12 cellular contexts compared by ENCODE assay signal in genomic region chr17:82234211-82235055, GRCh38. TPM values are rescaled to one million over a fixed set of nuclear protein-coding genes. Genes with fewer than 3 reads are reported as not detected.
DNase-seq lines count a peak whose midpoint lies in the region; ATAC-seq and TF ChIP-seq lines count a peak whose summit lies in the region.
"Had no signal": no experiment of that assay in that cellular context is flagged by ENCODE, and none has a peak within 500 bp of the region (broad histone marks: within the 10 kb centered on the region; RNA-seq: fewer than 3 reads in every experiment).

No MANE protein-coding gene starts in this region.

- H3K27me3 Mint-ChIP-seq in activated naive CD8-positive, alpha-beta T cell treated with anti-CD3 and anti-CD28 coated beads, Interleukin-2, amount 10 ng/mL, durations not matched to agents 7 days and 5 days: no peaks in the 10 kb centered on the region
- H3K27me3 Mint-ChIP-seq in activated naive CD8-positive, alpha-beta T cell treated with anti-CD3 and anti-CD28 coated beads, Interleukin-2, amount 50 U/mL, for 24 hours: peaks cover 2% of the 10 kb centered on the region

- no peak for ATAC-seq in activated naive CD8-positive, alpha-beta T cell treated with anti-CD3 and anti-CD28 coated beads, Interleukin-2, amount 10 ng/mL, durations not matched to agents 7 days and 5 days (ENCODE audit: low read depth)
- no peak for ATAC-seq in activated naive CD8-positive, alpha-beta T cell treated with anti-CD3 and anti-CD28 coated beads, Interleukin-2, amount 50 U/mL, for 24 hours
- no peak for ATAC-seq in HG03521 (IDR thresholded peaks at IDR 0.05; ENCODE audit: unreplicated experiment)
- ATAC-seq: left cardiac atrium had no signal

- H3K9me2 ChIP-seq in PC-9 (ENCODE audit: insufficient read depth): no peaks in the 10 kb centered on the region

- H3K9me3 Mint-ChIP-seq in activated naive CD8-positive, alpha-beta T cell treated with anti-CD3 and anti-CD28 coated beads, Interleukin-2, amount 10 ng/mL, durations not matched to agents 7 days and 5 days: no peaks in the 10 kb centered on the region
- H3K9me3 Mint-ChIP-seq in activated naive CD8-positive, alpha-beta T cell treated with anti-CD3 and anti-CD28 coated beads, Interleukin-2, amount 50 U/mL, for 24 hours: no peaks in the 10 kb centered on the region
- H3K9me3 Mint-ChIP-seq: brain had no signal

- peaks cover 60% of the 10 kb centered on the region for H3K79me2 ChIP-seq in PC-9 (ENCODE audit: low read depth)

- H3K27ac Mint-ChIP-seq in activated naive CD8-positive, alpha-beta T cell treated with anti-CD3 and anti-CD28 coated beads, Interleukin-2, amount 10 ng/mL, durations not matched to agents 7 days and 5 days: peak overlapping the region; percentile 48
- H3K27ac Mint-ChIP-seq in activated naive CD8-positive, alpha-beta T cell treated with anti-CD3 and anti-CD28 coated beads, Interleukin-2, amount 50 U/mL, for 24 hours: no peak overlapping the region

- H3K36me3 ChIP-seq in PC-9 (ENCODE audit: low read depth) (no peaks in the 10 kb centered on the region), suprapubic skin (peaks cover 1% of the 10 kb centered on the region)

- peaks cover 41% of the 10 kb centered on the region for H3K4me1 ChIP-seq in PC-9 (replicated peaks; ENCODE audit: insufficient read depth)
- H3K4me1 ChIP-seq in suprapubic skin: peaks cover 82% of the 10 kb centered on the region

- no TSS peak for BruUV-seq in PC-9 (replicated peaks; lab: Mats Ljungman, UMichigan)

- intact Hi-C loops in PC-9 (cut with micrococcal nuclease; ENCODE audit: unreplicated experiment): loop anchor here (5.0 to 10.0 kb wide), 2 partner anchors 127 to 260 kb away; no protein-coding TSS in a partner anchor

- TF ChIP-seq POLR2A in suprapubic skin (IDR thresholded peaks at IDR 0.05): no peak

- H3K27ac ChIP-seq in PC-9 (no peak overlapping the region), suprapubic skin (no peak overlapping the region)

- H3K9me3 ChIP-seq in PC-9 (ENCODE audit: insufficient read depth, low read depth) (no peaks in the 10 kb centered on the region), suprapubic skin (no peaks in the 10 kb centered on the region)

- CTCF ChIA-PET in PC-9 (lab: Charles Lee): interaction anchor here (1.1 kb wide), 1 partner anchor 28 kb away, joined by 8 read pairs; no protein-coding TSS in a partner anchor

- H3K4me3 ChIP-seq in PC-9 (peak overlapping the region; percentile 14; the same call in 1 of the 2 replicates), suprapubic skin (no peak overlapping the region)

- no peak for DNase-seq in activated naive CD8-positive, alpha-beta T cell treated with anti-CD3 and anti-CD28 coated beads, Interleukin-2, amount 10 ng/mL, durations not matched to agents 7 days and 5 days
- DNase-seq in activated naive CD8-positive, alpha-beta T cell treated with anti-CD3 and anti-CD28 coated beads, Interleukin-2, amount 50 U/mL, for 24 hours: no peak
- DNase-seq in PC-9 (peak; percentile 81 to 84), left kidney (ENCODE audit: low read depth, low spot score) (peak; percentile 85), suprapubic skin (ENCODE audit: low spot score in 2 of 2) (peak; percentile 70 to 78), UCSD-AML1 (lab: John Stamatoyannopoulos, UW; ENCODE audit: unreplicated experiment) (no peak), SW480 (ENCODE audit: low spot score) (no peak)
- DNase-seq: NCI-H1105; NK-92 treated with Interleukin-12 subunit alpha and Interleukin-12 subunit beta, amount 100 ng/mL, for 24 hours had no signal

- no peaks in the 10 kb centered on the region for H3K27me3 ChIP-seq in PC-9 (ENCODE audit: insufficient read depth, low read depth)
- H3K27me3 ChIP-seq in suprapubic skin: peaks cover 11% of the 10 kb centered on the region

- peaks cover 19% of the 10 kb centered on the region for H3K4me1 Mint-ChIP-seq in activated naive CD8-positive, alpha-beta T cell treated with anti-CD3 and anti-CD28 coated beads, Interleukin-2, amount 10 ng/mL, durations not matched to agents 7 days and 5 days
- H3K4me1 Mint-ChIP-seq in activated naive CD8-positive, alpha-beta T cell treated with anti-CD3 and anti-CD28 coated beads, Interleukin-2, amount 50 U/mL, for 24 hours: peaks cover 29% of the 10 kb centered on the region

- peaks cover 47% of the 10 kb centered on the region; the same call in 1 of the 2 replicates for H3F3A ChIP-seq in PC-9 (ENCODE audit: insufficient read depth, low read depth)

- peak overlapping the region; percentile 67 for H3K4me2 ChIP-seq in PC-9

- peaks cover 8% of the 10 kb centered on the region for H3K36me3 Mint-ChIP-seq in activated naive CD8-positive, alpha-beta T cell treated with anti-CD3 and anti-CD28 coated beads, Interleukin-2, amount 10 ng/mL, durations not matched to agents 7 days and 5 days
- peaks cover 3% of the 10 kb centered on the region for H3K36me3 Mint-ChIP-seq in activated naive CD8-positive, alpha-beta T cell treated with anti-CD3 and anti-CD28 coated beads, Interleukin-2, amount 50 U/mL, for 24 hours (ENCODE audit: low read depth)

- POLR2A ChIA-PET in activated naive CD8-positive, alpha-beta T cell treated with anti-CD3 and anti-CD28 coated beads, Interleukin-2, amount 10 ng/mL, durations not matched to agents 7 days and 5 days (lab: Charles Lee): interaction anchor here (0.9 to 2.4 kb wide), 4 partner anchors 58 to 197 kb away, joined by 3 to 13 read pairs (median 8); partner anchors contain the start of gene DCXR
- POLR2A ChIA-PET in PC-9 (lab: Charles Lee; ENCODE audit: unreplicated experiment): interaction anchor here (0.6 to 1.1 kb wide), 4 partner anchors 12 to 136 kb away, joined by 3 to 5 read pairs (median 4); no protein-coding TSS in a partner anchor

- peaks cover 65% of the 10 kb centered on the region for H4K20me1 ChIP-seq in PC-9 (ENCODE audit: insufficient read depth)

- peak overlapping the region; percentile 10 for H3K4me3 Mint-ChIP-seq in activated naive CD8-positive, alpha-beta T cell treated with anti-CD3 and anti-CD28 coated beads, Interleukin-2, amount 10 ng/mL, durations not matched to agents 7 days and 5 days
- no peak overlapping the region for H3K4me3 Mint-ChIP-seq in activated naive CD8-positive, alpha-beta T cell treated with anti-CD3 and anti-CD28 coated beads, Interleukin-2, amount 50 U/mL, for 24 hours

- TF ChIP-seq EP300 in suprapubic skin (IDR thresholded peaks at IDR 0.05): no peak

- no peak for TF ChIP-seq CTCF in PC-9 (conservative IDR thresholded peaks at IDR 0.05)
- TF ChIP-seq CTCF in suprapubic skin (IDR thresholded peaks at IDR 0.05): no peak

- 60% methylated on average over 17 of the region's 26 CpGs for WGBS in suprapubic skin

- H2AFZ ChIP-seq in PC-9: no peak overlapping the region

RNA-seq across cellular contexts. Expression of gene SLC16A3, which starts 5.6 kb away (rescaled TPM):
- 100 to 1,000 TPM; 195 to 211 TPM for total RNA-seq in activated naive CD8-positive, alpha-beta T cell treated with anti-CD3 and anti-CD28 coated beads, Interleukin-2, amount 10 ng/mL, durations not matched to agents 7 days and 5 days
- total RNA-seq in PC-9 (2021) (157 and 198 TPM in 2 replicates), suprapubic skin (1 to 10 TPM; 3.6 to 7.6 (median 4.5) TPM)

RNA-seq across cellular contexts. Expression of gene CCDC57, which starts 21.8 kb away (rescaled TPM):
- 10 to 100 TPM; 79.5 to 81.7 TPM for total RNA-seq in activated naive CD8-positive, alpha-beta T cell treated with anti-CD3 and anti-CD28 coated beads, Interleukin-2, amount 10 ng/mL, durations not matched to agents 7 days and 5 days
- total RNA-seq in PC-9 (2021): 138 and 140 TPM in 2 replicates
- total RNA-seq in suprapubic skin: 10 to 100 TPM; 16.1 to 29.8 (median 20.3) TPM

RNA-seq across cellular contexts. Expression of gene CSNK1D, which starts 39.1 kb away (rescaled TPM):
- total RNA-seq in activated naive CD8-positive, alpha-beta T cell treated with anti-CD3 and anti-CD28 coated beads, Interleukin-2, amount 10 ng/mL, durations not matched to agents 7 days and 5 days: 100 to 1,000 TPM; 135 to 140 TPM
- total RNA-seq in PC-9 (2021) (151 and 181 TPM in 2 replicates), suprapubic skin (100 to 1,000 TPM in 1 of 4 donors, 10 to 100 TPM in 3; 52.3 to 142 (median 58.8) TPM)

Comparison
In these comparisons a context has a peak if more than half of its experiments do, and no peak if none do; other contexts are left out.
1. DNase-seq: peak in PC-9 (2 of 2), left kidney (single experiment) and suprapubic skin (2 of 2); none in activated naive CD8-positive, alpha-beta T cell treated with anti-CD3 and anti-CD28 coated beads, Interleukin-2, amount 10 ng/mL, durations not matched to agents 7 days and 5 days (single experiment), activated naive CD8-positive, alpha-beta T cell treated with anti-CD3 and anti-CD28 coated beads, Interleukin-2, amount 50 U/mL, for 24 hours (single experiment), UCSD-AML1 (single experiment) and SW480 (single experiment).
2. RNA of gene SLC16A3, which starts 5.6 kb away (total RNA-seq): 195 to 211 TPM in activated naive CD8-positive, alpha-beta T cell treated with anti-CD3 and anti-CD28 coated beads, Interleukin-2, amount 10 ng/mL, durations not matched to agents 7 days and 5 days and 157 to 198 TPM in PC-9; 3.6 to 7.6 TPM in suprapubic skin; every median in the first group is over 10 times any median in the second.